Comparison of ENCODE assay signal across 11 cellular contexts in the genomic region with DNA sequence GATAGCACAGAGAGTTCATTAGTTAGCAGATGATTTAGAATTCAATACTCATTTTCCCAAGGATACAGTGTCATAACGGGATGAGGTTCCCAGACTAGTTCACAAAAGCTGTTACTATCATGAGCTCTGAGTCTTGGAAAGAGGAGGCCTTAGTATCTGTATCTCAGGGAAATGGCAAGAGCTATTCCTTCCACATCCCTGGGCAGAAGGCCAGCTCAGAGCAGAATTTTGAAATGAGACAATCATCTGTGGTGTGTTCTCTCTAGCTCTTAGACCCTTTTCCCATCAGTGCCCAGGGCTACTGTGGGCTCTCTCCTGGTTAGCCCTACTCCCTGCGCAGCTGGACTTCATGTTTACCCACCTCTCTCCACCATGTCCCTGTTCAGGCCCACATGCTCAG.
DNase-seq lines count a peak whose midpoint lies in the region; ATAC-seq and TF ChIP-seq lines count a peak whose summit lies in the region.
"Had no signal": no experiment of that assay in that cellular context is flagged by ENCODE, and none has a peak within 500 bp of the region (broad histone marks: within the 10 kb centered on the region; RNA-seq: fewer than 3 reads in every experiment).

No MANE protein-coding gene starts in this region.

- H3K27ac ChIP-seq in GM23248 = peak overlapping the region; percentile 79
- peak overlapping the region; percentile 7 to 72 for H3K27ac ChIP-seq in lung (ENCODE audit: low read depth in 1 of 2, low read length in 1 of 2)

- H3F3A ChIP-seq in GM23248 (ENCODE audit: insufficient read depth) = peaks cover 17% of the 10 kb centered on the region; the same call in 1 of the 2 replicates

- H3K4me1 ChIP-seq in GM23248 (ENCODE audit: insufficient read depth) (peaks cover 33% of the 10 kb centered on the region), lung (ENCODE audit: control insufficient read depth in 2 of 2, insufficient read depth in 2 of 2, low read length in 2 of 2) (peaks cover 0 to 6% of the 10 kb centered on the region in 2 donors)

- DNase-seq in GM23248 (peak; percentile 88), choroid plexus epithelial cell (ENCODE audit: low read depth) (peak; percentile 90), lung (ENCODE audit: low spot score) (no peak), stromal cell of bone marrow (ENCODE audit: low read depth) (peak; percentile 90), 8988T (no peak)
- DNase-seq: activated T-cell treated with anti-CD3 and anti-CD28 coated beads, Interleukin-2, amount 50 U/mL, for 48 hours; Calu3; RPMI8226 had no signal

- TF ChIP-seq CTCF in choroid plexus epithelial cell (conservative IDR thresholded peaks at IDR 0.05; ENCODE audit: low read depth, low read length) (no peak), lung (IDR thresholded peaks at IDR 0.05; ENCODE audit: control extremely low read depth, extremely low read depth) (no peak)

- no peak overlapping the region for H2AFZ ChIP-seq in GM23248

- in situ Hi-C loops in GM23248 (cut with MboI) = no loop called here

- WGBS in GM23248 (ENCODE audit: low coverage in 1 of 2, low lambda C conversion rate in 2 of 2, missing lambda C conversion rate in 2 of 2), 2 experiments = 65 to 66% methylated on average over 2 of the region's 2 CpGs
- 90 to 96% methylated on average over 2 of the region's 2 CpGs for WGBS in lung, 2 donors

- H3K4me3 ChIP-seq in GM23248 (peak overlapping the region; percentile 30; the same call in 1 of the 2 replicates), choroid plexus epithelial cell (ENCODE audit: low read depth, low read length) (no peak overlapping the region), lung (no peak overlapping the region)

- no peaks in the 10 kb centered on the region for H4K20me1 ChIP-seq in GM23248 (ENCODE audit: insufficient read depth)

- no peaks in the 10 kb centered on the region for H3K36me3 ChIP-seq in GM23248 (ENCODE audit: low read depth)
- no peaks in the 10 kb centered on the region for H3K36me3 ChIP-seq in lung (ENCODE audit: control insufficient read depth in 2 of 2, insufficient read depth in 2 of 2, low read length in 2 of 2)

- peak overlapping the region; percentile 46 for H3K4me2 ChIP-seq in GM23248 (ENCODE audit: unreplicated experiment)

- H3K9ac ChIP-seq in GM23248 = peak overlapping the region; percentile 55; the same call in 1 of the 2 replicates

- ATAC-seq in lung (ENCODE audit: insufficient read depth, low FRiP score) (no peak), GM18861 (IDR thresholded peaks at IDR 0.05; ENCODE audit: unreplicated experiment) (no peak), HG03095 (IDR thresholded peaks at IDR 0.05; ENCODE audit: unreplicated experiment) (no peak)
- ATAC-seq in activated CD4-positive, CD25-positive, alpha-beta regulatory T cell treated with anti-CD3 and anti-CD28 coated beads, Interleukin-2, amount 50 U/mL, for 24 hours = no peak

- no peaks in the 10 kb centered on the region for H3K9me2 ChIP-seq in GM23248 (ENCODE audit: insufficient read depth)

- no peaks in the 10 kb centered on the region for H3K9me3 ChIP-seq in GM23248 (ENCODE audit: low read depth)
- no peaks in the 10 kb centered on the region for H3K9me3 ChIP-seq in lung (ENCODE audit: control insufficient read depth in 2 of 2, insufficient read depth in 1 of 2, low read length in 1 of 2)

- no peaks in the 10 kb centered on the region for H3K27me3 ChIP-seq in GM23248 (replicated peaks; ENCODE audit: insufficient read depth)
- no peaks in the 10 kb centered on the region for H3K27me3 ChIP-seq in lung (ENCODE audit: control insufficient read depth, insufficient read depth)

- H3K79me2 ChIP-seq in GM23248 (ENCODE audit: insufficient read depth) = no peaks in the 10 kb centered on the region

Comparison
In these comparisons a context has a peak if more than half of its experiments do, and no peak if none do; other contexts are left out.
1. DNase-seq: peak in GM23248 (single experiment), choroid plexus epithelial cell (single experiment) and stromal cell of bone marrow (single experiment); none in lung (single experiment) and 8988T (single experiment).